In the genomic region with DNA sequence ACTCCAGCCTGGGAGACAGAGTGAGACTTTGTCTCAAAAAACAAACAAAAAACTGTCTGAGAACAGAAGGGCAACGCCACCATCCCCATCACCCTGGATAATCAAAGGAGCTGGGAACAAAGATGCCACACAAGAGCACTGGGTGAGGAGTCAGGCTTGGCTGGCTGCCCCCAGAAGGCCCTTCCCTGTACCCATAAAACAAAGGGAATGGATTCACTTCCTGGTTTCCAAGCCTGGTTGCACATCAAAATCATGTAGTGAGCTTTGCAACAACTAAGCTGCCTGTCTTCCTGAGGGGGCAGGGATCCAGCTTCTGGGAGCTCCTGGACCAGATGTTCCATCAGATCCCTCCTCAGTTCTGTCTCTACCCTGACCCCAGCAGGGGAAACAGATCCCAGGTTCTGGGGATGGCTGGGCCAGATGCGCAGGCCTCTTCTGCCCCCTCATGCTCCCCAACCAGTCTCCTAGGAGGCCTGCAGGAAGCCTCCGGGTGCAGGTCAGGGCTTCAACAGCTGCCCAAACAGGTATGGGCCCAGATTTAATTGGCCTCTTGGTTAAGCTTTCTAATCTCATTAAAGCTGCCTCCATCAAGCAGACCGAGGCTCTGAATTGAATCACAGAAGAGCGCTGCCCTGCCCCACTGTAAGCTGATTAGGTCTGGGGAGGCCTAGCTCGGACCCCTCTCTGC, we compare ENCODE assay signal across 10 cellular contexts.
DNase-seq lines count a peak whose midpoint lies in the region; ATAC-seq and TF ChIP-seq lines count a peak whose summit lies in the region.
"Had no signal": no experiment of that assay in that cellular context is flagged by ENCODE, and none has a peak within 500 bp of the region (broad histone marks: within the 10 kb centered on the region; RNA-seq: fewer than 3 reads in every experiment).

No MANE protein-coding gene starts in this region.

- no peak for TF ChIP-seq CTCF in osteocyte (IDR thresholded peaks at IDR 0.05)

- peaks cover 3% of the 10 kb centered on the region for H3K36me3 Mint-ChIP-seq in activated CD8-positive, alpha-beta T cell treated with anti-CD3 and anti-CD28 coated beads, Interleukin-2, amount 10 ng/mL, durations not matched to agents 7 days and 5 days (ENCODE audit: low read depth)
- H3K36me3 Mint-ChIP-seq in osteocyte (ENCODE audit: unreplicated experiment): no peaks in the 10 kb centered on the region

- H3K4me1 Mint-ChIP-seq in activated CD8-positive, alpha-beta T cell treated with anti-CD3 and anti-CD28 coated beads, Interleukin-2, amount 10 ng/mL, durations not matched to agents 7 days and 5 days (ENCODE audit: low read depth): peaks cover 79% of the 10 kb centered on the region
- H3K4me1 Mint-ChIP-seq in osteocyte (ENCODE audit: unreplicated experiment): peaks cover 37% of the 10 kb centered on the region

- H3K9me3 Mint-ChIP-seq in activated CD8-positive, alpha-beta T cell treated with anti-CD3 and anti-CD28 coated beads, Interleukin-2, amount 10 ng/mL, durations not matched to agents 7 days and 5 days (ENCODE audit: insufficient read depth): no peaks in the 10 kb centered on the region
- no peaks in the 10 kb centered on the region for H3K9me3 Mint-ChIP-seq in osteocyte (ENCODE audit: unreplicated experiment)
- H3K9me3 Mint-ChIP-seq: T-helper 1 cell treated with Interleukin-12 subunit alpha and Interleukin-12 subunit beta and Interleukin-4 antibody, amounts not matched to agents 30 μg/mL and 1 μg/mL, for 36 hours had no signal

- H3K27me3 Mint-ChIP-seq in activated CD8-positive, alpha-beta T cell treated with anti-CD3 and anti-CD28 coated beads, Interleukin-2, amount 10 ng/mL, durations not matched to agents 7 days and 5 days (ENCODE audit: low read depth): no peaks in the 10 kb centered on the region
- no peaks in the 10 kb centered on the region for H3K27me3 Mint-ChIP-seq in osteocyte (ENCODE audit: unreplicated experiment)

- no peak overlapping the region for H3K4me3 Mint-ChIP-seq in activated CD8-positive, alpha-beta T cell treated with anti-CD3 and anti-CD28 coated beads, Interleukin-2, amount 10 ng/mL, durations not matched to agents 7 days and 5 days
- H3K4me3 Mint-ChIP-seq in osteocyte (ENCODE audit: unreplicated experiment): no peak overlapping the region

- H3K27ac ChIP-seq in substantia nigra (ENCODE audit: low read depth, low read length, poor library complexity, severe bottlenecking): peak overlapping the region; percentile 90
- H3K27ac ChIP-seq: A549 had no signal

- no peak for ATAC-seq in activated CD8-positive, alpha-beta T cell treated with anti-CD3 and anti-CD28 coated beads, Interleukin-2, amount 10 ng/mL, durations not matched to agents 7 days and 5 days
- ATAC-seq in GM19324 (IDR thresholded peaks at IDR 0.05; ENCODE audit: low FRiP score, unreplicated experiment): no peak
- ATAC-seq: A549 had no signal

- POLR2A ChIA-PET in activated CD8-positive, alpha-beta T cell treated with anti-CD3 and anti-CD28 coated beads, Interleukin-2, amount 10 ng/mL, durations not matched to agents 7 days and 5 days (lab: Charles Lee): interaction anchor here (1.3 kb wide), 1 partner anchor 9 kb away, joined by 4 read pairs; no protein-coding TSS in a partner anchor

- CTCF ChIA-PET in activated CD8-positive, alpha-beta T cell treated with anti-CD3 and anti-CD28 coated beads, Interleukin-2, amount 10 ng/mL, durations not matched to agents 7 days and 5 days (lab: Charles Lee): interaction anchor here (0.8 to 1.1 kb wide), 2 partner anchors 10 to 11 kb away, joined by 3 read pairs; no protein-coding TSS in a partner anchor

- H3K27ac Mint-ChIP-seq in activated CD8-positive, alpha-beta T cell treated with anti-CD3 and anti-CD28 coated beads, Interleukin-2, amount 10 ng/mL, durations not matched to agents 7 days and 5 days: peak overlapping the region; percentile 77
- no peak overlapping the region for H3K27ac Mint-ChIP-seq in osteocyte (ENCODE audit: unreplicated experiment)

- DNase-seq in DMS53 (lab: John Stamatoyannopoulos, UW): peak; percentile 23
- no peak for DNase-seq in DMS53 treated with DMSO at 0.1 percent for 48 hours (lab: John Stamatoyannopoulos, UW; ENCODE audit: unreplicated experiment)
- DNase-seq in activated CD8-positive, alpha-beta T cell treated with anti-CD3 and anti-CD28 coated beads, Interleukin-2, amount 10 ng/mL, durations not matched to agents 7 days and 5 days: no peak
- DNase-seq in left kidney (ENCODE audit: low read depth, low spot score): peak; percentile 35
- DNase-seq in substantia nigra (lab: John Stamatoyannopoulos, UW): peak in 47 of 49 donors; percentile 23 to 88 (median 68)
- no peak for DNase-seq in osteocyte (ENCODE audit: extremely low spot score, unreplicated experiment)
- DNase-seq in AG20443 (ENCODE audit: low spot score): no peak

Comparison
In these comparisons a context has a peak if more than half of its experiments do, and no peak if none do; other contexts are left out.
1. DNase-seq: peak in DMS53 (single experiment), left kidney (single experiment) and substantia nigra (47 of 49); none in DMS53 treated with DMSO at 0.1 percent for 48 hours (single experiment), activated CD8-positive, alpha-beta T cell treated with anti-CD3 and anti-CD28 coated beads, Interleukin-2, amount 10 ng/mL, durations not matched to agents 7 days and 5 days (single experiment), osteocyte (single experiment) and AG20443 (single experiment).